Comparison of ENCODE assay signal across 1 cellular context in genomic region chr2:16925145-16925544, GRCh38.
TF ChIP-seq lines count a peak whose summit lies in the region.

No MANE protein-coding gene starts in this region.

TF ChIP-seq in HepG2, 621 proteins besides CTCF, POLR2A, EP300 and RAD21:
- TF ChIP-seq MLXIP (CRISPR knock-in tag; IDR thresholded peaks at IDR 0.05; ENCODE audit: borderline replicate concordance) (no peak), CEBPB (IDR thresholded peaks at IDR 0.05; ENCODE audit: borderline replicate concordance, low read depth, low read length) (peak; percentile 55; the same call in 1 of the 2 replicates)
